ENCODE assay signal across 1 cellular context in genomic region chr4:101025755-101026154, GRCh38.
A peak's percentile ranks its signal among the peaks of the same experiment; 100 is the strongest.
TF ChIP-seq lines count a peak whose summit lies in the region.

No MANE protein-coding gene starts in this region.

TF ChIP-seq in GM12878, 131 proteins besides CTCF, POLR2A, EP300 and RAD21:
- no peak for TF ChIP-seq BCLAF1 (IDR thresholded peaks at IDR 0.05)
- peak; percentile 69 for TF ChIP-seq ZNF384 (IDR thresholded peaks at IDR 0.05; ENCODE audit: borderline replicate concordance, low read depth, low read length)
- TF ChIP-seq ZBTB40 (IDR thresholded peaks at IDR 0.05; ENCODE audit: borderline replicate concordance) = no peak
- no peak for TF ChIP-seq MAX (IDR thresholded peaks at IDR 0.05; ENCODE audit: low read depth, low read length)
